Comparison of ENCODE assay signal across 1 cellular context in genomic region chrX:40173662-40174593, GRCh38.
TF ChIP-seq lines count a peak whose summit lies in the region.

No MANE protein-coding gene starts in this region.

TF ChIP-seq in GM12878, 131 proteins besides CTCF, POLR2A, EP300 and RAD21 (continued from another document):
- TF ChIP-seq ATF7 (IDR thresholded peaks at IDR 0.05; ENCODE audit: low read depth) (no peak), POU2F2 (IDR thresholded peaks at IDR 0.05; ENCODE audit: borderline replicate concordance, low read depth, low read length) (no peak), PML (IDR thresholded peaks at IDR 0.05; ENCODE audit: low read length) (0 out of 2 replicates have a peak, but pooled peaks have one; percentile 62), FOXK2 (IDR thresholded peaks at IDR 0.05) (no peak), SMAD5 (IDR thresholded peaks at IDR 0.05; ENCODE audit: low read depth) (no peak), CBX5 (IDR thresholded peaks at IDR 0.05; ENCODE audit: low read depth) (0 out of 2 replicates have a peak, but pooled peaks have one; percentile 8), IKZF2 (IDR thresholded peaks at IDR 0.05) (peak in 1 of 2 experiments; percentile 9; a peak in 1 of 4 replicates), FOXM1 (IDR thresholded peaks at IDR 0.05; ENCODE audit: low read depth, low read length) (no peak; the same call in 1 of the 2 replicates)
